Comparison of ENCODE assay signal across 20 cellular contexts in the genomic region with DNA sequence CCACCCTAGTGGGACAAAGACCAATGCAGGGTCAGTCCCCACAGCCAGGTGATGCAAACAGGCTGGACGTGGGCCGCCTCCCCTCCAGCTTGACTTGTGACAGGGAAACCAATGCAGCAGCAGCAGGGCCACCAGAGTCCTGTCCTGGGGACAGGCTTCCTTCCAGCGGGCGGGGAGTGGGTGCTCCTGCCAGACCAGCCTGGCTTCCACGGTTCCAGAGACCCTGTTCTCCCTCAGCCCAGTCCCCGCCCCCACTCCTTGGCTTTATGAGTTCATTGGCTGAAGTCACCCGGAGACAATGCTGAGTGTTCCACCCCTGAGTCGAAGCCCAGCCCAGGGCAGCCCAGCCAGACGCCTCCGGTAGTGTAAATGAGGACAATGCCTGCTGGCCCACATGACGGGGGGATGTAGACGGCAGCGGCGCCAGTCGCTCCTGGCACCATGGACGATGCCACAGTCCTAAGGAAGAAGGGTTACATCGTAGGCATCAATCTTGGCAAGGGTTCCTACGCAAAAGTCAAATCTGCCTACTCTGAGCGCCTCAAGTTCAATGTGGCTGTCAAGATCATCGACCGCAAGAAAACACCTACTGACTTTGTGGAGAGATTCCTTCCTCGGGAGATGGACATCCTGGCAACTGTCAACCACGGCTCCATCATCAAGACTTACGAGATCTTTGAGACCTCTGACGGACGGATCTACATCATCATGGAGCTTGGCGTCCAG. TPM values are rescaled to one million over a fixed set of nuclear protein-coding genes. Genes with fewer than 3 reads are reported as not detected.
"Had no signal": no experiment of that assay in that cellular context is flagged by ENCODE, and none has a peak within 500 bp of the region (broad histone marks: within the 10 kb centered on the region; RNA-seq: fewer than 3 reads in every experiment).

Gene TSSK2, plus strand, starts transcription at position 350 of the 726 bp plus-strand sequence. Its CDS starts 92 bp downstream, at position 442.

- H3K27ac ChIP-seq: ascending aorta, coronary artery, psoas muscle, right lobe of liver, spleen had no signal

- H3K4me1 ChIP-seq: ascending aorta, psoas muscle, right lobe of liver, spleen had no signal

- H3K27me3 ChIP-seq: ascending aorta, right lobe of liver, spleen had no signal

- H3K4me3 ChIP-seq: ascending aorta, coronary artery, psoas muscle, right lobe of liver, spleen had no signal

- H3K36me3 Mint-ChIP-seq: natural killer cell had no signal

- H3K9me3 Mint-ChIP-seq: activated CD4-positive, alpha-beta memory T cell treated with anti-CD3 and anti-CD28 coated beads for 36 hours; activated naive CD8-positive, alpha-beta T cell treated with anti-CD3 and anti-CD28 coated beads, Interleukin-2, amount 50 U/mL, for 24 hours; natural killer cell; stimulated activated naive B cell treated with anti-CD40 and anti-IgM and Interleukin-4, amounts not matched to agents 10 μg/mL and 1 μg/mL and 100 μg/mL, for 72 hours had no signal

- H3K9me3 ChIP-seq: ascending aorta, psoas muscle, right lobe of liver, spleen had no signal

- H3K27ac Mint-ChIP-seq: activated CD4-positive, alpha-beta memory T cell treated with anti-CD3 and anti-CD28 coated beads for 36 hours; activated naive CD8-positive, alpha-beta T cell treated with anti-CD3 and anti-CD28 coated beads, Interleukin-2, amount 50 U/mL, for 24 hours had no signal

- H3K4me1 Mint-ChIP-seq: activated naive CD8-positive, alpha-beta T cell treated with anti-CD3 and anti-CD28 coated beads, Interleukin-2, amount 50 U/mL, for 24 hours had no signal

- DNase-seq: activated CD4-positive, alpha-beta memory T cell treated with anti-CD3 and anti-CD28 coated beads for 36 hours; activated CD4-positive, CD25-positive, alpha-beta regulatory T cell treated with anti-CD3 and anti-CD28 coated beads, Interleukin-2, amount 50 U/mL, for 72 hours; activated CD8-positive, alpha-beta memory T cell treated with anti-CD3 and anti-CD28 coated beads, Interleukin-2, amount 50 U/mL, for 48 hours; activated naive CD8-positive, alpha-beta T cell treated with anti-CD3 and anti-CD28 coated beads, Interleukin-2, amount 50 U/mL, for 24 hours; effector CD8-positive, alpha-beta T cell; left colon; mammary epithelial cell; natural killer cell; occipital lobe; psoas muscle; right lobe of liver; spleen; stimulated activated CD4-positive, alpha-beta T cell treated with anti-CD3 and anti-CD28 coated beads, Interleukin-1b, Interleukin-23, amount 100 ng/mL, for 48 hours; stimulated activated naive B cell treated with anti-CD40 and anti-IgM and Interleukin-4, amounts not matched to agents 10 μg/mL and 1 μg/mL and 100 μg/mL, for 72 hours; SW 1271; trophoblast cell had no signal

- H3K27me3 Mint-ChIP-seq: activated CD4-positive, alpha-beta memory T cell treated with anti-CD3 and anti-CD28 coated beads for 36 hours; activated naive CD8-positive, alpha-beta T cell treated with anti-CD3 and anti-CD28 coated beads, Interleukin-2, amount 50 U/mL, for 24 hours; stimulated activated naive B cell treated with anti-CD40 and anti-IgM and Interleukin-4, amounts not matched to agents 10 μg/mL and 1 μg/mL and 100 μg/mL, for 72 hours had no signal

- H3K4me3 Mint-ChIP-seq: activated CD4-positive, alpha-beta memory T cell treated with anti-CD3 and anti-CD28 coated beads for 36 hours; activated naive CD8-positive, alpha-beta T cell treated with anti-CD3 and anti-CD28 coated beads, Interleukin-2, amount 50 U/mL, for 24 hours; natural killer cell; stimulated activated naive B cell treated with anti-CD40 and anti-IgM and Interleukin-4, amounts not matched to agents 10 μg/mL and 1 μg/mL and 100 μg/mL, for 72 hours had no signal

RNA-seq across cellular contexts. Expression of gene TSSK2, which starts in this region (rescaled TPM):
- total RNA-seq: activated CD4-positive, alpha-beta memory T cell treated with anti-CD3 and anti-CD28 coated beads for 36 hours; ascending aorta; left colon; mucosa of gallbladder; natural killer cell; occipital lobe; right lobe of liver; spleen; subcutaneous adipose tissue had no signal
- polyA plus RNA-seq: mammary epithelial cell had no signal
